In the genomic region with DNA sequence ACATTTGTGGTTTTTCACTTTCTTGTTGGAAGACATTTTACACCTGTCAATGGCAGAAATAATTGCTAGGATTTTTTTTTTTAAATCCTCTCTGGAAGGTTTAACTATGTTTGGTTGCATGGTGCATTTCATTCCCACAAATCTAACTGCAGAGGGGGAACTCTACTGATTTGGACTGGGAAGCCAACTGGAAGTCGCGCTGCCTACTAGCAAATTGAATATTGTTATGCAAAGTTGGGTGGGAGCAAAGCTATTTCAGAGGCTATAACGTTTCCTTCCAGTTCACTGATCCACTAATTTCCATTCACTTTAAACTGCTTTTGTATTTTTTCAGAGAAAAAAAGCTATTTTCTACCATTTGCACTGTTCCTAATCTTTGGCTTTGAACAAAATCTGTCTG, we compare ENCODE assay signal across 32 cellular contexts.
"Had no signal": no experiment of that assay in that cellular context is flagged by ENCODE, and none has a peak within 500 bp of the region (broad histone marks: within the 10 kb centered on the region; RNA-seq: fewer than 3 reads in every experiment).

No MANE protein-coding gene starts in this region.

- ATAC-seq: effector memory CD8-positive, alpha-beta T cell; heart right ventricle; left cardiac atrium; left lung; mucosa of descending colon; natural killer cell treated with Interleukin-12 subunit alpha and Interleukin-12 subunit beta and Interleukin-15 and Interleukin-18, amount 100 ng/mL, for 72 hours; psoas muscle; right cardiac atrium; stimulated activated effector memory CD8-positive, alpha-beta T cell treated with anti-CD3 and anti-CD28 coated beads, Interleukin-12 subunit alpha, Interleukin-12 subunit beta, amount 100 ng/mL, for 72 hours had no signal

- H3K36me3 Mint-ChIP-seq: mesothelial cell of epicardium; naive B cell; natural killer cell treated with Interleukin-12 subunit alpha and Interleukin-12 subunit beta and Interleukin-15 and Interleukin-18, amount 100 ng/mL, for 72 hours; stimulated activated effector memory CD8-positive, alpha-beta T cell treated with anti-CD3 and anti-CD28 coated beads, Interleukin-12 subunit alpha, Interleukin-12 subunit beta, amount 100 ng/mL, for 72 hours had no signal

- H3K27ac ChIP-seq: esophagus squamous epithelium, heart right ventricle, left lung, ovary, psoas muscle, sigmoid colon, stomach, thyroid gland, vagina had no signal

- H3K27me3 Mint-ChIP-seq: naive B cell had no signal

- H3K27ac Mint-ChIP-seq: effector memory CD8-positive, alpha-beta T cell; mesothelial cell of epicardium; naive B cell; natural killer cell treated with Interleukin-12 subunit alpha and Interleukin-12 subunit beta and Interleukin-15 and Interleukin-18, amount 100 ng/mL, for 72 hours; stimulated activated effector memory CD8-positive, alpha-beta T cell treated with anti-CD3 and anti-CD28 coated beads, Interleukin-12 subunit alpha, Interleukin-12 subunit beta, amount 100 ng/mL, for 72 hours had no signal

- H3K4me3 ChIP-seq: esophagus squamous epithelium, heart right ventricle, left lung, mucosa of descending colon, ovary, psoas muscle, sigmoid colon, stomach, thyroid gland, vagina had no signal

- H3K27me3 ChIP-seq: esophagus squamous epithelium, heart right ventricle, left lung, ovary, sigmoid colon, stomach, thyroid gland, vagina had no signal

- H3K4me3 Mint-ChIP-seq: effector memory CD8-positive, alpha-beta T cell; mesothelial cell of epicardium; naive B cell; natural killer cell treated with Interleukin-12 subunit alpha and Interleukin-12 subunit beta and Interleukin-15 and Interleukin-18, amount 100 ng/mL, for 72 hours; neural crest cell; stimulated activated effector memory CD8-positive, alpha-beta T cell treated with anti-CD3 and anti-CD28 coated beads, Interleukin-12 subunit alpha, Interleukin-12 subunit beta, amount 100 ng/mL, for 72 hours had no signal

- H3K36me3 ChIP-seq: esophagus squamous epithelium, heart right ventricle, left lung, ovary, sigmoid colon, stomach, thyroid gland, vagina had no signal

- FAIRE-seq: endometrium, islet of Langerhans had no signal

- H3K9me3 ChIP-seq: esophagus squamous epithelium, heart right ventricle, left lung, mucosa of descending colon, ovary, psoas muscle, sigmoid colon, stomach, thyroid gland, vagina had no signal

- H3K4me1 Mint-ChIP-seq: mesothelial cell of epicardium; naive B cell; stimulated activated effector memory CD8-positive, alpha-beta T cell treated with anti-CD3 and anti-CD28 coated beads, Interleukin-12 subunit alpha, Interleukin-12 subunit beta, amount 100 ng/mL, for 72 hours had no signal

- DNase-seq: cortex of kidney; effector memory CD8-positive, alpha-beta T cell; erythroblast; esophagus squamous epithelium; foreskin melanocyte; glutamatergic neuron; heart right ventricle; hippocampal formation; left cardiac atrium; left lung; mesenchymal stem cell; mucosa of descending colon; naive B cell; occipital lobe; ovary; posterior cingulate gyrus; psoas muscle; right cardiac atrium; sigmoid colon; stimulated activated CD4-positive, alpha-beta T cell treated with anti-CD3 and anti-CD28 coated beads, Interleukin-2, amount 100 ng/mL, for 24 hours; stimulated activated CD4-positive, alpha-beta T cell treated with anti-CD3 and anti-CD28 coated beads, Interleukin-4, amount 100 ng/mL, for 24 hours; stimulated activated naive CD4-positive, alpha-beta T cell treated with Interleukin-2 at 50 U/mL for 16 hours; stomach; thyroid gland; trophoblast cell had no signal

- H3K4me1 ChIP-seq: esophagus squamous epithelium, heart right ventricle, left lung, psoas muscle, sigmoid colon, stomach, thyroid gland, vagina had no signal

- H3K9me3 Mint-ChIP-seq: effector memory CD8-positive, alpha-beta T cell; mesothelial cell of epicardium; naive B cell; natural killer cell treated with Interleukin-12 subunit alpha and Interleukin-12 subunit beta and Interleukin-15 and Interleukin-18, amount 100 ng/mL, for 72 hours; neural crest cell; stimulated activated effector memory CD8-positive, alpha-beta T cell treated with anti-CD3 and anti-CD28 coated beads, Interleukin-12 subunit alpha, Interleukin-12 subunit beta, amount 100 ng/mL, for 72 hours had no signal
